Comparison of ENCODE assay signal across 24 cellular contexts in the genomic region with DNA sequence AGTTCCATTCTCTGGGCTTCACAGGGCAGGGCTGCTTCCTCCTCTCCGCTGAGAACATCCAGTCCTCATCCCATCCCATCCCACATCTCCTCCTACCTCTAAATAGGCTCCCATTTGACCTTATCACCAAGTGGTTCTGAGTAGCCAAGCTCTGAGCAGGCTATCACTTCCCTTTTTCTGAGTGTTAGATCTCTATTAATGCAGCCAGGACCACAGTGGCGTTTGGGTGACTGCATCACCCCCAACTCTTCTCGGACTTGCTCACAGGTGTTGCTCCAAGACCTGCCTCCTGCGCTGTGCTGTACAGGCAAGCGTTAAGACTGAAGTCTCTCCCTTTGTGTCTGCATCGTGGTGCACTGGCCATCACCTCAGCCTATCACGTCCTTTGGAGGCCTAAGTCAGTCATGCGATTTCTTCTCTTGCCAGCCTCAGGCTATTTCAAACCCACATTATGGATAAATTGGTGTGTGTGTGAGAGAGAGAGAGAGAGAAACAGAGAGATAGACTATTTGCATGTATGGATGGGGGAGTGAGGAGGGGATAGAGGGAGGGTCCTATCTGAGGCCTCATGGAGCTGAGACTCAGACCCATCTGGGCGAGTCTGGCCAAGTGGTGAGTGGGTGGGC. TPM values are rescaled to one million over a fixed set of nuclear protein-coding genes. Genes with fewer than 3 reads are reported as not detected.
"Had no signal": no experiment of that assay in that cellular context is flagged by ENCODE, and none has a peak within 500 bp of the region (broad histone marks: within the 10 kb centered on the region; RNA-seq: fewer than 3 reads in every experiment).

No MANE protein-coding gene starts in this region.

- H3K4me3 ChIP-seq: colonic mucosa, left ventricle myocardium inferior, right atrium auricular region, tibial nerve, uterus had no signal

- H3K27me3 ChIP-seq: brain microvascular endothelial cell, colonic mucosa, right atrium auricular region, tibial nerve, uterus had no signal

- H3K4me1 Mint-ChIP-seq: endodermal cell had no signal

- H3K27ac ChIP-seq: brain microvascular endothelial cell, colonic mucosa, left ventricle myocardium inferior, right atrium auricular region, tibial nerve, uterus, VCaP had no signal

- H3K36me3 ChIP-seq: brain microvascular endothelial cell, colonic mucosa, left ventricle myocardium inferior, right atrium auricular region, tibial nerve, uterus had no signal

- H3K9me3 ChIP-seq: colonic mucosa, left ventricle myocardium inferior, right atrium auricular region, tibial nerve, uterus had no signal

- H3K4me1 ChIP-seq: colonic mucosa, tibial nerve, uterus had no signal

- H3K27ac Mint-ChIP-seq: activated T-helper 2 cell treated with anti-CD3 and anti-CD28 coated beads, Interferon-gamma antibody, Interleukin-2, Interleukin-4, amounts not matched to agents 10 μg/mL and 5 μg/mL and 100 μg/mL, durations not matched to agents 14 hours and 24 hours and 36 hours; endodermal cell; progenitor cell of endocrine pancreas; stimulated activated naive CD8-positive, alpha-beta T cell treated with anti-CD3 and anti-CD28 coated beads, Interleukin-15, Interleukin-2, amounts not matched to agents 100 ng/mL and 50 ng/mL, for 24 hours; T-helper 17 cell had no signal

- DNase-seq: activated CD4-positive, alpha-beta T cell treated with anti-CD3 and anti-CD28 coated beads for 1 hour; activated CD4-positive, alpha-beta T cell treated with anti-CD3 and anti-CD28 coated beads, Interleukin-2, amount 50 U/mL, for 48 hours; activated naive CD4-positive, alpha-beta T cell treated with Interleukin-2 at 50 U/mL for 16 hours; activated T-cell treated with anti-CD3 and anti-CD28 coated beads, Interleukin-2, amount 50 U/mL, for 1 hour; brain microvascular endothelial cell; central memory CD4-positive, alpha-beta T cell; colonic mucosa; endodermal cell; erythroblast; head of caudate nucleus; left ventricle myocardium inferior; mammary epithelial cell; midbrain; stimulated activated CD4-positive, alpha-beta T cell treated with anti-CD3 and anti-CD28 coated beads, Interleukin-12 subunit alpha, Interleukin-12 subunit beta, amount 100 ng/mL, for 4 hours; stimulated activated CD4-positive, alpha-beta T cell treated with anti-CD3 and anti-CD28 coated beads, Interleukin-1b, Interleukin-23, amount 100 ng/mL, for 48 hours; stimulated activated CD8-positive, alpha-beta memory T cell treated with anti-CD3 and anti-CD28 coated beads, Interleukin-4, amount 100 ng/mL, for 48 hours; T-helper 17 cell; uterus had no signal

- H3K4me3 Mint-ChIP-seq: endodermal cell; stimulated activated naive CD8-positive, alpha-beta T cell treated with anti-CD3 and anti-CD28 coated beads, Interleukin-15, Interleukin-2, amounts not matched to agents 100 ng/mL and 50 ng/mL, for 24 hours; T-helper 17 cell had no signal

- H3K9me3 Mint-ChIP-seq: activated T-helper 2 cell treated with anti-CD3 and anti-CD28 coated beads, Interferon-gamma antibody, Interleukin-2, Interleukin-4, amounts not matched to agents 10 μg/mL and 5 μg/mL and 100 μg/mL, durations not matched to agents 14 hours and 24 hours and 36 hours; endodermal cell; stimulated activated naive CD8-positive, alpha-beta T cell treated with anti-CD3 and anti-CD28 coated beads, Interleukin-15, Interleukin-2, amounts not matched to agents 100 ng/mL and 50 ng/mL, for 24 hours had no signal

- ATAC-seq: T-helper 17 cell had no signal

RNA-seq across cellular contexts. Expression of a gene that starts 51.6 kb away (rescaled TPM):
- polyA plus RNA-seq: mammary epithelial cell had no signal
